ENCODE assay signal across 1 cellular context in genomic region chr14:100423421-100424010, GRCh38.
TF ChIP-seq lines count a peak whose summit lies in the region.

No MANE protein-coding gene starts in this region.

TF ChIP-seq in K562, 482 proteins besides CTCF, POLR2A, EP300 and RAD21 (continued from another document):
- TF ChIP-seq ATF3 (IDR thresholded peaks at IDR 0.05) (peak; percentile 52), ATF3 (CRISPR knock-in tag; conservative IDR thresholded peaks at IDR 0.05) (no peak), ZNF24 (IDR thresholded peaks at IDR 0.05) (no peak), ZNF592 (IDR thresholded peaks at IDR 0.05) (0 out of 2 replicates have a peak, but pooled peaks have one; percentile 17), GATAD2B (IDR thresholded peaks at IDR 0.05; ENCODE audit: borderline replicate concordance) (0 out of 2 replicates have a peak, but pooled peaks have one; percentile 33), HDAC1 (IDR thresholded peaks at IDR 0.05) (no peak), EP400 (IDR thresholded peaks at IDR 0.05) (no peak), JUND (IDR thresholded peaks at IDR 0.05; ENCODE audit: borderline replicate concordance, low read depth, low read length) (peak; percentile 83; the same call in 1 of the 2 replicates), JUND (tag; IDR thresholded peaks at IDR 0.05; ENCODE audit: borderline replicate concordance, low read depth, low read length) (peak; percentile 85; the same call in 2 of the 3 replicates), PATZ1 (CRISPR knock-in tag; IDR thresholded peaks at IDR 0.05; ENCODE audit: borderline replicate concordance) (no peak), RUNX1 (IDR thresholded peaks at IDR 0.05; ENCODE audit: low read depth) (no peak), CREB3 (tag; conservative IDR thresholded peaks at IDR 0.05; ENCODE audit: low read depth) (no peak), SOX6 (IDR thresholded peaks at IDR 0.05) (peak; percentile 29; the same call in 1 of the 2 replicates), BHLHE40 (IDR thresholded peaks at IDR 0.05; ENCODE audit: low read length) (no peak), ZNF696 (CRISPR knock-in tag; conservative IDR thresholded peaks at IDR 0.05) (no peak), SMAD2 (IDR thresholded peaks at IDR 0.05; ENCODE audit: low read depth, low read length) (no peak), POLR2AphosphoS2 (IDR thresholded peaks at IDR 0.05; ENCODE audit: low read length) (no peak), MEF2D (tag; conservative IDR thresholded peaks at IDR 0.05; ENCODE audit: low read depth) (no peak), ARID1B (IDR thresholded peaks at IDR 0.05) (peak; percentile 81), NFIX (CRISPR knock-in tag; IDR thresholded peaks at IDR 0.05; ENCODE audit: low read depth) (no peak)
